In the genomic region with DNA sequence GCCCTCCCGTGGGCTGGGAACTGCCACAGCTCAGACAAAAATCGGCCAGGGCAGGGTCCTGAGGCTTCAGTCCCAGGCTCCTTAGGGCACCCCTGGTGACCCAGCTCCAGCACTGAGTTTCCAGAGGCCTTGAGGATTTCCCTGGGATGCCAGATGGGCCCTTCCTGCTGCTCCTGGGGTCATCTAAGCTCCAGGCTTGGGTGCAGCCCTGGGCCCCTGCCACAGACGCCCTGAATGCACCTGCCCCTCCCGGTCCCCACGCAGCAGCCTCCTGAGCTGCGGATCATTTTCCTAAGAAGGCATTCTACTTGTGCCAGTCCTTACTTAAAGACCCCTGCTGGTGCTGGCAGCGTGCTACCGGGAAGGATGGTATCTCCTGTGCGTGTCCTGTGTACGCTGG, we compare ENCODE assay signal across 15 cellular contexts.
DNase-seq lines count a peak whose midpoint lies in the region; ATAC-seq and TF ChIP-seq lines count a peak whose summit lies in the region.
"Had no signal": no experiment of that assay in that cellular context is flagged by ENCODE, and none has a peak within 500 bp of the region (broad histone marks: within the 10 kb centered on the region; RNA-seq: fewer than 3 reads in every experiment).

No MANE protein-coding gene starts in this region.

- H3K9me3 Mint-ChIP-seq in activated naive CD8-positive, alpha-beta T cell treated with anti-CD3 and anti-CD28 coated beads, Interleukin-2, amount 50 U/mL, for 24 hours = no peaks in the 10 kb centered on the region
- H3K9me3 Mint-ChIP-seq: CD4-positive, alpha-beta T cell had no signal

- no peak for ATAC-seq in activated naive CD8-positive, alpha-beta T cell treated with anti-CD3 and anti-CD28 coated beads, Interleukin-2, amount 50 U/mL, for 24 hours
- no peak for ATAC-seq in GM18873 (IDR thresholded peaks at IDR 0.05; ENCODE audit: low FRiP score, unreplicated experiment)

- TF ChIP-seq CTCF in 22Rv1 (IDR thresholded peaks at IDR 0.05) (no peak), WERI-Rb-1 (IDR thresholded peaks at IDR 0.05; ENCODE audit: low read depth, low read length) (0 out of 2 replicates have a peak, but pooled peaks have one; percentile 12)

- H3K27ac Mint-ChIP-seq in activated naive CD8-positive, alpha-beta T cell treated with anti-CD3 and anti-CD28 coated beads, Interleukin-2, amount 50 U/mL, for 24 hours = no peak overlapping the region
- H3K27ac Mint-ChIP-seq: CD4-positive, alpha-beta T cell had no signal

- peaks cover 10% of the 10 kb centered on the region for H3K4me1 Mint-ChIP-seq in activated naive CD8-positive, alpha-beta T cell treated with anti-CD3 and anti-CD28 coated beads, Interleukin-2, amount 50 U/mL, for 24 hours

- H3K36me3 ChIP-seq in WERI-Rb-1 = peaks cover 45% of the 10 kb centered on the region

- H3K27ac ChIP-seq in 22Rv1 (0 out of 2 replicates have a peak overlapping the region, but pooled peaks have one; percentile 23), WERI-Rb-1 (peak overlapping the region; percentile 91)
- H3K27ac ChIP-seq: BLaER1 treated with 17β-estradiol and CSF1 and Interleukin-3, amounts not matched to agents 10 nM and 100 nM had no signal

- no peaks in the 10 kb centered on the region for H3K27me3 Mint-ChIP-seq in activated naive CD8-positive, alpha-beta T cell treated with anti-CD3 and anti-CD28 coated beads, Interleukin-2, amount 50 U/mL, for 24 hours
- H3K27me3 Mint-ChIP-seq: CD4-positive, alpha-beta T cell had no signal

- H3K27me3 ChIP-seq in WERI-Rb-1 (ENCODE audit: insufficient read depth, low read depth, severe bottlenecking) = no peaks in the 10 kb centered on the region
- H3K27me3 ChIP-seq: BLaER1 treated with 17β-estradiol and CSF1 and Interleukin-3, amounts not matched to agents 10 nM and 100 nM had no signal

- no peak overlapping the region for H3K4me3 ChIP-seq in WERI-Rb-1 (ENCODE audit: low read depth, low read length)
- H3K4me3 ChIP-seq: BLaER1 treated with 17β-estradiol and CSF1 and Interleukin-3, amounts not matched to agents 10 nM and 100 nM; HAP-1 had no signal

- no peaks in the 10 kb centered on the region for H3K36me3 Mint-ChIP-seq in activated naive CD8-positive, alpha-beta T cell treated with anti-CD3 and anti-CD28 coated beads, Interleukin-2, amount 50 U/mL, for 24 hours (ENCODE audit: low read depth)

- DNase-seq in DMS 273 (lab: John Stamatoyannopoulos, UW; ENCODE audit: unreplicated experiment) (peak; percentile 44), DMS 273 treated with DMSO at 0.1 percent for 48 hours (lab: John Stamatoyannopoulos, UW) (no peak), WERI-Rb-1 (peak; percentile 91)
- no peak for DNase-seq in activated naive CD8-positive, alpha-beta T cell treated with anti-CD3 and anti-CD28 coated beads, Interleukin-2, amount 50 U/mL, for 24 hours
- DNase-seq: 8988T; AML-193; Calu3; CD4-positive, alpha-beta T cell; DMS153; DMS79 treated with DMSO at 0.1 percent for 48 hours; EL had no signal

- H3K9me3 ChIP-seq in WERI-Rb-1 (ENCODE audit: severe bottlenecking) = no peaks in the 10 kb centered on the region
- H3K9me3 ChIP-seq: BLaER1 treated with 17β-estradiol and CSF1 and Interleukin-3, amounts not matched to agents 10 nM and 100 nM; HAP-1 had no signal

- no peak overlapping the region for H3K4me3 Mint-ChIP-seq in activated naive CD8-positive, alpha-beta T cell treated with anti-CD3 and anti-CD28 coated beads, Interleukin-2, amount 50 U/mL, for 24 hours

Comparison
In these comparisons a context has a peak if more than half of its experiments do, and no peak if none do; other contexts are left out.
1. DNase-seq: peak in DMS 273 (single experiment) and WERI-Rb-1 (single experiment); none in DMS 273 treated with DMSO at 0.1 percent for 48 hours (single experiment) and activated naive CD8-positive, alpha-beta T cell treated with anti-CD3 and anti-CD28 coated beads, Interleukin-2, amount 50 U/mL, for 24 hours (single experiment).